Comparison of ENCODE assay signal across 15 cellular contexts in the genomic region with DNA sequence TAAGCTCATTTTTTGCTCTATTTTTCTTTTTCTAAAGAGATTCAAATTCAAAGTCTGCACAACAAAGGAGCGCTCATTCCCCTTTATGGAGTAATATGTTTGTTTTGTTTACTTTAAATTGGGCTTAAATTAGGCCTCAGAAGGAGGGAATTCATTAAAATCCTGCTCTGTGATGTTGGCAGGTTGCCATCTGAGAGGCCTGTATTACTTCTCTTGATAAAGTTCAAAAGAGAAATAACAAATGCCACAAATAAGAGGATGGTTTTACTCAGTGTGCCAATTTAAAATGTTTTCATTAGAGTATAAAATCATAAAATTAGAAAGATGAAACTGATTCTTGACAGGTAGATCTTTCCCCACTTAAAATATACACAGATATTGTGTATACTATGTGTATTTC. TPM values are rescaled to one million over a fixed set of nuclear protein-coding genes. Genes with fewer than 3 reads are reported as not detected.
DNase-seq lines count a peak whose midpoint lies in the region; ATAC-seq lines count a peak whose summit lies in the region.
"Had no signal": no experiment of that assay in that cellular context is flagged by ENCODE, and none has a peak within 500 bp of the region (broad histone marks: within the 10 kb centered on the region; RNA-seq: fewer than 3 reads in every experiment).

No MANE protein-coding gene starts in this region.

- ATAC-seq in HG03139 (IDR thresholded peaks at IDR 0.05; ENCODE audit: unreplicated experiment), result no peak
- ATAC-seq in stimulated activated naive CD8-positive, alpha-beta T cell treated with anti-CD3 and anti-CD28 coated beads, Interleukin-15, Interleukin-2, amounts not matched to agents 100 U/mL and 50 U/mL, for 24 hours, result no peak
- ATAC-seq: Panc1 had no signal

- DNase-seq in NCI-H748 (lab: John Stamatoyannopoulos, UW; ENCODE audit: unreplicated experiment) (peak; percentile 20), NCI-H748 treated with DMSO at 0.1 percent for 48 hours (lab: John Stamatoyannopoulos, UW) (no peak), NCI-H69 (lab: John Stamatoyannopoulos, UW) (peak; percentile 41), left kidney (ENCODE audit: low read depth, low spot score) (peak; percentile 31), H4 (ENCODE audit: low spot score) (no peak)
- DNase-seq in stimulated activated naive CD8-positive, alpha-beta T cell treated with anti-CD3 and anti-CD28 coated beads, Interleukin-15, Interleukin-2, amounts not matched to agents 100 U/mL and 50 U/mL, for 24 hours, result no peak
- DNase-seq: C1 segment of cervical spinal cord, DMS79 treated with DMSO at 0.1 percent for 48 hours, GOT3, KBM-7, NCI-H2029, NCI-H226, NCI-H524 had no signal

RNA-seq across cellular contexts. Expression of a gene that starts 54.5 kb away (rescaled TPM):
- total RNA-seq in H4 (2014; rRNA removed; shearing (Covaris generic)), result 0.53 and 0.68 TPM in 2 replicates

Comparison
In these comparisons a context has a peak if more than half of its experiments do, and no peak if none do; other contexts are left out.
1. DNase-seq: peak in NCI-H748 (single experiment), NCI-H69 (single experiment) and left kidney (single experiment); none in NCI-H748 treated with DMSO at 0.1 percent for 48 hours (single experiment), H4 (single experiment) and stimulated activated naive CD8-positive, alpha-beta T cell treated with anti-CD3 and anti-CD28 coated beads, Interleukin-15, Interleukin-2, amounts not matched to agents 100 U/mL and 50 U/mL, for 24 hours (single experiment).